32 cellular contexts compared by ENCODE assay signal in the genomic region with DNA sequence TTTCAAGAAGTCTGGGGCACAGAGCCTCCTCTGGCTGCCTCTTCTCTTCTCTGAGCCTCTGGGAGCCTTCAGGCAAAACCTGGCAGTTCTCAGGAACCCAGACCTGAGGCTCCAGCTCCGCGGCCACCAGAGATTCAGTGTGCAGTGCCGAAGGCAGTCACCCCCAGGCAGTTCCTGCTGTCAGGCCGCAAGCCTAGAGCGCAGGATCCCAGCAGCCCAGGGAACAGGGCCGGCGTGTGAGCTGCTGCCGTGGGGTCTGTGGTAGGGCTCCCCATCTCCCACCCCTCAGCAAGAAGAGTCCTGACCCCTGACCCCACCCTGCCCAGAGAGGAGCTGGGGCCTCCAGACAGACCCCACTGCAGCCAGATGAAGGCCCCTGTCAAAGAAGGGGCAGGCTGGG.
"Had no signal": no experiment of that assay in that cellular context is flagged by ENCODE, and none has a peak within 500 bp of the region (broad histone marks: within the 10 kb centered on the region; RNA-seq: fewer than 3 reads in every experiment).

No MANE protein-coding gene starts in this region.

- H3K4me3 Mint-ChIP-seq: activated CD4-positive, alpha-beta memory T cell treated with anti-CD3 and anti-CD28 coated beads for 36 hours; activated CD4-positive, alpha-beta T cell treated with anti-CD3 and anti-CD28 coated beads, Interleukin-2, amount 10 ng/mL, durations not matched to agents 24 days and 14 days; activated naive CD4-positive, alpha-beta T cell treated with anti-CD3 and anti-CD28 coated beads, Interleukin-2, amount 10 ng/mL, durations not matched to agents 7 days and 5 days; activated naive CD8-positive, alpha-beta T cell treated with anti-CD3 and anti-CD28 coated beads, Interleukin-2, amount 10 ng/mL, durations not matched to agents 7 days and 5 days; activated T-helper 1 cell treated with anti-CD3 and anti-CD28 coated beads, Interleukin-12 subunit alpha, Interleukin-12 subunit beta, Interleukin-2, Interleukin-4 antibody, amounts not matched to agents 30 ng/mL and 10 ng/mL and 1 ng/mL, durations not matched to agents 14 hours and 24 hours and 36 hours; endodermal cell; memory B cell; naive thymus-derived CD8-positive, alpha-beta T cell; neural progenitor cell; stimulated activated memory B cell treated with anti-CD40 and anti-IgM and Interleukin-4, amounts not matched to agents 10 μg/mL and 1 μg/mL and 100 μg/mL, for 72 hours; T-helper 1 cell treated with Interleukin-12 subunit alpha and Interleukin-12 subunit beta and Interleukin-4 antibody, amounts not matched to agents 30 μg/mL and 1 μg/mL, for 36 hours had no signal

- H3K9me3 Mint-ChIP-seq: activated CD4-positive, alpha-beta memory T cell treated with anti-CD3 and anti-CD28 coated beads for 36 hours; activated CD4-positive, alpha-beta T cell treated with anti-CD3 and anti-CD28 coated beads, Interleukin-2, amount 10 ng/mL, durations not matched to agents 24 days and 14 days; activated naive CD4-positive, alpha-beta T cell treated with anti-CD3 and anti-CD28 coated beads, Interleukin-2, amount 10 ng/mL, durations not matched to agents 7 days and 5 days; activated naive CD8-positive, alpha-beta T cell treated with anti-CD3 and anti-CD28 coated beads, Interleukin-2, amount 10 ng/mL, durations not matched to agents 7 days and 5 days; activated T-helper 1 cell treated with anti-CD3 and anti-CD28 coated beads, Interleukin-12 subunit alpha, Interleukin-12 subunit beta, Interleukin-2, Interleukin-4 antibody, amounts not matched to agents 30 ng/mL and 10 ng/mL and 1 ng/mL, durations not matched to agents 14 hours and 24 hours and 36 hours; endodermal cell; memory B cell; naive thymus-derived CD8-positive, alpha-beta T cell; neural progenitor cell; stimulated activated memory B cell treated with anti-CD40 and anti-IgM and Interleukin-4, amounts not matched to agents 10 μg/mL and 1 μg/mL and 100 μg/mL, for 72 hours; T-helper 1 cell treated with Interleukin-12 subunit alpha and Interleukin-12 subunit beta and Interleukin-4 antibody, amounts not matched to agents 30 μg/mL and 1 μg/mL, for 36 hours had no signal

- H3K9me3 ChIP-seq: esophagus muscularis mucosa, heart right ventricle, sigmoid colon, suprapubic skin, tibial artery had no signal

- H3K27ac Mint-ChIP-seq: activated CD4-positive, alpha-beta memory T cell treated with anti-CD3 and anti-CD28 coated beads for 36 hours; activated CD4-positive, alpha-beta T cell treated with anti-CD3 and anti-CD28 coated beads, Interleukin-2, amount 10 ng/mL, durations not matched to agents 24 days and 14 days; activated naive CD4-positive, alpha-beta T cell treated with anti-CD3 and anti-CD28 coated beads, Interleukin-2, amount 10 ng/mL, durations not matched to agents 7 days and 5 days; activated naive CD8-positive, alpha-beta T cell treated with anti-CD3 and anti-CD28 coated beads, Interleukin-2, amount 10 ng/mL, durations not matched to agents 7 days and 5 days; activated T-helper 1 cell treated with anti-CD3 and anti-CD28 coated beads, Interleukin-12 subunit alpha, Interleukin-12 subunit beta, Interleukin-2, Interleukin-4 antibody, amounts not matched to agents 30 ng/mL and 10 ng/mL and 1 ng/mL, durations not matched to agents 14 hours and 24 hours and 36 hours; endodermal cell; memory B cell; naive thymus-derived CD8-positive, alpha-beta T cell; neural progenitor cell; progenitor cell of endocrine pancreas; stimulated activated memory B cell treated with anti-CD40 and anti-IgM and Interleukin-4, amounts not matched to agents 10 μg/mL and 1 μg/mL and 100 μg/mL, for 72 hours; T-helper 1 cell treated with Interleukin-12 subunit alpha and Interleukin-12 subunit beta and Interleukin-4 antibody, amounts not matched to agents 30 μg/mL and 1 μg/mL, for 36 hours had no signal

- H3K4me2 ChIP-seq: neural progenitor cell had no signal

- H3K27me3 ChIP-seq: esophagus muscularis mucosa, heart right ventricle, neural progenitor cell, sigmoid colon, suprapubic skin, tibial artery had no signal

- H3K36me3 ChIP-seq: neural progenitor cell, suprapubic skin had no signal

- H2AFZ ChIP-seq: neural progenitor cell had no signal

- DNase-seq: activated CD4-positive, alpha-beta memory T cell treated with anti-CD3 and anti-CD28 coated beads for 36 hours; activated CD4-positive, alpha-beta T cell treated with anti-CD3 and anti-CD28 coated beads, Interleukin-2, amount 10 ng/mL, durations not matched to agents 24 days and 14 days; activated CD8-positive, alpha-beta memory T cell treated with anti-CD3 and anti-CD28 coated beads, Interleukin-2, amount 50 U/mL, for 4 hours; activated effector memory CD4-positive, alpha-beta T cell treated with anti-CD3 and anti-CD28 coated beads, Interleukin-2, amount 50 U/mL, for 16 hours; activated naive CD4-positive, alpha-beta T cell treated with anti-CD3 and anti-CD28 coated beads, Interleukin-2, amount 10 ng/mL, durations not matched to agents 7 days and 5 days; activated naive CD8-positive, alpha-beta T cell treated with anti-CD3 and anti-CD28 coated beads, Interleukin-2, amount 10 ng/mL, durations not matched to agents 7 days and 5 days; activated T-cell treated with anti-CD3 and anti-CD28 coated beads, Interleukin-2, amount 50 U/mL, for 1 hour; central memory CD4-positive, alpha-beta T cell; endodermal cell; foreskin keratinocyte; heart right ventricle; kidney glomerular epithelial cell; midbrain; sigmoid colon; small intestine; stimulated activated CD4-positive, alpha-beta T cell treated with anti-CD3 and anti-CD28 coated beads, Interleukin-1b, Interleukin-23, amount 100 ng/mL, for 48 hours; stimulated activated CD4-positive, alpha-beta T cell treated with anti-CD3 and anti-CD28 coated beads, Interleukin-4, amount 100 ng/mL, for 4 hours; stimulated activated CD8-positive, alpha-beta memory T cell treated with anti-CD3 and anti-CD28 coated beads, Interleukin-4, amount 100 ng/mL, for 48 hours; SW 1271; T-helper 9 cell; tibial artery; WERI-Rb-1 had no signal

- H3K27ac ChIP-seq: esophagus muscularis mucosa, foreskin keratinocyte, heart right ventricle, neural progenitor cell, sigmoid colon, suprapubic skin, tibial artery, WERI-Rb-1 had no signal

- H3K4me3 ChIP-seq: esophagus muscularis mucosa, heart right ventricle, neural progenitor cell, sigmoid colon, suprapubic skin, tibial artery had no signal

- H3K4me1 ChIP-seq: esophagus muscularis mucosa, foreskin keratinocyte, heart right ventricle, neural progenitor cell, sigmoid colon, tibial artery had no signal

- H3K36me3 Mint-ChIP-seq: activated CD4-positive, alpha-beta memory T cell treated with anti-CD3 and anti-CD28 coated beads for 36 hours; activated naive CD4-positive, alpha-beta T cell treated with anti-CD3 and anti-CD28 coated beads, Interleukin-2, amount 10 ng/mL, durations not matched to agents 7 days and 5 days; activated naive CD8-positive, alpha-beta T cell treated with anti-CD3 and anti-CD28 coated beads, Interleukin-2, amount 10 ng/mL, durations not matched to agents 7 days and 5 days; memory B cell; naive thymus-derived CD8-positive, alpha-beta T cell; neural progenitor cell; stimulated activated memory B cell treated with anti-CD40 and anti-IgM and Interleukin-4, amounts not matched to agents 10 μg/mL and 1 μg/mL and 100 μg/mL, for 72 hours had no signal

- ATAC-seq: activated CD4-positive, CD25-positive, alpha-beta regulatory T cell treated with anti-CD3 and anti-CD28 coated beads, Interleukin-2, amount 50 U/mL, for 24 hours; foreskin keratinocyte; heart right ventricle; naive thymus-derived CD8-positive, alpha-beta T cell had no signal

- H3K4me1 Mint-ChIP-seq: activated CD4-positive, alpha-beta T cell treated with anti-CD3 and anti-CD28 coated beads, Interleukin-2, amount 10 ng/mL, durations not matched to agents 24 days and 14 days; activated naive CD4-positive, alpha-beta T cell treated with anti-CD3 and anti-CD28 coated beads, Interleukin-2, amount 10 ng/mL, durations not matched to agents 7 days and 5 days; endodermal cell; memory B cell; neural progenitor cell; stimulated activated memory B cell treated with anti-CD40 and anti-IgM and Interleukin-4, amounts not matched to agents 10 μg/mL and 1 μg/mL and 100 μg/mL, for 72 hours had no signal

- H3K9ac ChIP-seq: neural progenitor cell had no signal

- H3K27me3 Mint-ChIP-seq: activated naive CD8-positive, alpha-beta T cell treated with anti-CD3 and anti-CD28 coated beads, Interleukin-2, amount 10 ng/mL, durations not matched to agents 7 days and 5 days had no signal
